ENCODE assay signal across 1 cellular context in the genomic region with DNA sequence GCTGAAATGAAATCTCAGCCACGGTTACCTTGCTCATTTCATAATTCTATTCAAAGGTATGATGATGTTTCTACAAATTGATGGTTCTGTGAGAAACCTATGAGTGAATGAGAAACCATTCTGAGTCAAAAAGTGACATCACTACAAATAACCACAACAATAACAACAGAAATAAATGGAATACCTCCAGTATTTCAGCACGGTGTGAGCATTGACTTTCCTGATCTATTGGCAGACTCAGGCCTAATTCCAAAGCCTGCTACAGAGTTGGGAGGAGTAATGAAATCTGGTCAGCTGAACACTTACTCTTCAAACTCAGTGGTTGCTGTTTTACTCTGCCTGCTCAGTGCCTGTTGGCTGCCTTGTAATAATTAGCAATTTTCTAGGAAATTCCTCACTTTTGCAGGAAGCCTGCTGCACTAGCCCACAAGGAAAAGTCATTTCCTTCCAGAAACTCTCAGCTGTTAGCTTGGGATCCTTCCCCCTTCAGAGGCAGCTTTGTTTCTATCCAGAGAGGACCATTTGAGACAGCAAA.
TF ChIP-seq lines count a peak whose summit lies in the region.

No MANE protein-coding gene starts in this region.

TF ChIP-seq in GM12878, 131 proteins besides CTCF, POLR2A, EP300 and RAD21:
- TF ChIP-seq BRCA1 (IDR thresholded peaks at IDR 0.05; ENCODE audit: low read depth, low read length): no peak
- TF ChIP-seq JUNB (IDR thresholded peaks at IDR 0.05): peak; percentile 26
- peak; percentile 50; the same call in 1 of the 2 replicates for TF ChIP-seq RUNX3 (IDR thresholded peaks at IDR 0.05; ENCODE audit: low read length)
- TF ChIP-seq CREB1 (IDR thresholded peaks at IDR 0.05; ENCODE audit: low read depth): 0 out of 2 replicates have a peak, but pooled peaks have one; percentile 29
